ENCODE assay signal across 12 cellular contexts in genomic region chr1:58805716-58806571, GRCh38. TPM values are rescaled to one million over a fixed set of nuclear protein-coding genes. Genes with fewer than 3 reads are reported as not detected.
A peak's percentile ranks its signal among the peaks of the same experiment; 100 is the strongest.
DNase-seq lines count a peak whose midpoint lies in the region; ATAC-seq and TF ChIP-seq lines count a peak whose summit lies in the region.
"Had no signal": no experiment of that assay in that cellular context is flagged by ENCODE, and none has a peak within 500 bp of the region (broad histone marks: within the 10 kb centered on the region; RNA-seq: fewer than 3 reads in every experiment).

No MANE protein-coding gene starts in this region.

- H2AK5ac ChIP-seq in mesendoderm (ENCODE audit: low read length) = no peak overlapping the region

- no peak overlapping the region for H2BK5ac ChIP-seq in mesendoderm (ENCODE audit: low read length)

- no peak overlapping the region for H3K18ac ChIP-seq in mesendoderm (ENCODE audit: low read length)

- no peaks in the 10 kb centered on the region for H3K79me1 ChIP-seq in mesendoderm (ENCODE audit: low read length)

- intact Hi-C loops in colonic mucosa (cut with DNase I) = no loop called here

- no peaks in the 10 kb centered on the region for H3K9me3 ChIP-seq in colonic mucosa
- H3K9me3 ChIP-seq in WERI-Rb-1 (ENCODE audit: severe bottlenecking) = no peaks in the 10 kb centered on the region

- H3K27ac ChIP-seq in colonic mucosa = peak overlapping the region; percentile 56
- H3K27ac ChIP-seq in mesendoderm (ENCODE audit: low read depth, low read length) = no peak overlapping the region
- H3K27ac ChIP-seq in WERI-Rb-1 = no peak overlapping the region

- ATAC-seq in GM18517 (IDR thresholded peaks at IDR 0.05; ENCODE audit: unreplicated experiment) = peak; percentile 55
- ATAC-seq in GM21423 (IDR thresholded peaks at IDR 0.05; ENCODE audit: unreplicated experiment) = peak; percentile 66
- peak; percentile 54 for ATAC-seq in HG03135 (IDR thresholded peaks at IDR 0.05; ENCODE audit: unreplicated experiment)
- no peak for ATAC-seq in omental fat pad (ENCODE audit: low FRiP score)

- H2BK120ac ChIP-seq in mesendoderm (ENCODE audit: low read depth, low read length) = no peak overlapping the region

- H3K79me2 ChIP-seq in mesendoderm (ENCODE audit: control insufficient read depth, insufficient read depth, low read length) = no peaks in the 10 kb centered on the region

- H3K27me3 ChIP-seq in colonic mucosa (no peaks in the 10 kb centered on the region), mesendoderm (ENCODE audit: insufficient read depth, low read length, poor library complexity) (no peaks in the 10 kb centered on the region), WERI-Rb-1 (ENCODE audit: insufficient read depth, low read depth, severe bottlenecking) (no peaks in the 10 kb centered on the region)

- H3K36me3 ChIP-seq in colonic mucosa (no peaks in the 10 kb centered on the region), mesendoderm (ENCODE audit: control insufficient read depth, insufficient read depth, low read length) (no peaks in the 10 kb centered on the region), WERI-Rb-1 (no peaks in the 10 kb centered on the region)

- no CpG with 5 or more reads among the region's 11 CpGs for WGBS in mesendoderm (ENCODE audit: extremely low coverage, insufficient coverage, low lambda C conversion rate)

- H3K4me3 ChIP-seq in colonic mucosa (no peak overlapping the region), mesendoderm (ENCODE audit: low read length) (no peak overlapping the region), WERI-Rb-1 (ENCODE audit: low read depth, low read length) (no peak overlapping the region)

- no peak overlapping the region for H3K23ac ChIP-seq in mesendoderm (ENCODE audit: low read length)

- H3K4me1 ChIP-seq in colonic mucosa (peaks cover 4% of the 10 kb centered on the region), mesendoderm (ENCODE audit: control insufficient read depth, low read depth, low read length) (no peaks in the 10 kb centered on the region)

- no peak overlapping the region for H4K5ac ChIP-seq in mesendoderm (ENCODE audit: low read length)

- H3K4ac ChIP-seq in mesendoderm (ENCODE audit: low read depth, low read length) = no peak overlapping the region

- H2BK15ac ChIP-seq in mesendoderm (replicated peaks; ENCODE audit: low read depth) = no peak overlapping the region

- no peak for TF ChIP-seq CTCF in colonic mucosa (IDR thresholded peaks at IDR 0.05)
- TF ChIP-seq CTCF in omental fat pad (IDR thresholded peaks at IDR 0.05) = no peak
- no peak for TF ChIP-seq CTCF in WERI-Rb-1 (IDR thresholded peaks at IDR 0.05; ENCODE audit: low read depth, low read length)

- DNase-seq in colonic mucosa (peak; percentile 56), mesendoderm (no peak), omental fat pad (ENCODE audit: low spot score) (no peak), WERI-Rb-1 (no peak), Kasumi-1 (lab: John Stamatoyannopoulos, UW) (no peak)
- DNase-seq: activated naive CD8-positive, alpha-beta T cell treated with anti-CD3 and anti-CD28 coated beads, Interleukin-2, amount 10 ng/mL, durations not matched to agents 7 days and 5 days; erythroblast; NCI-H524; substantia nigra had no signal

- H3K4me2 ChIP-seq in mesendoderm (ENCODE audit: low read length) = no peak overlapping the region

- H4K8ac ChIP-seq in mesendoderm (ENCODE audit: low read depth, low read length) = no peak overlapping the region

- H3K9ac ChIP-seq in colonic mucosa (ENCODE audit: low read depth in 2 of 2, low read length in 2 of 2) = peak overlapping the region; percentile 59 to 66
- no peak overlapping the region for H3K9ac ChIP-seq in mesendoderm (ENCODE audit: low read length)

- H3K56ac ChIP-seq in mesendoderm (ENCODE audit: low read length) = no peak overlapping the region

RNA-seq across cellular contexts. Expression of gene JUN, which starts 22.1 kb away (rescaled TPM):
- total RNA-seq in colonic mucosa = 100 to 1,000 TPM in 1 of 2 donors, 10 to 100 TPM in 1; 94.1 to 137 TPM
- 11.0 TPM for polyA plus RNA-seq in mesendoderm (2013, experiment 1 of 2)
- 12.2 TPM for polyA plus RNA-seq in mesendoderm (2013, experiment 2 of 2)
- 100 to 1,000 TPM; 367 to 477 (median 404) TPM for total RNA-seq in omental fat pad
